ENCODE assay signal across 24 cellular contexts in genomic region chr9:87157366-87158031, GRCh38.
DNase-seq lines count a peak whose midpoint lies in the region; ATAC-seq, FAIRE-seq and TF ChIP-seq lines count a peak whose summit lies in the region.
"Had no signal": no experiment of that assay in that cellular context is flagged by ENCODE, and none has a peak within 500 bp of the region (broad histone marks: within the 10 kb centered on the region; RNA-seq: fewer than 3 reads in every experiment).

No MANE protein-coding gene starts in this region.

- no peak overlapping the region for H3K4me3 ChIP-seq in bronchial epithelial cell (ENCODE audit: low read depth, low read length)
- H3K4me3 ChIP-seq: cardiac muscle cell, dorsolateral prefrontal cortex, heart left ventricle, upper lobe of left lung had no signal

- no peaks in the 10 kb centered on the region for H3K36me3 ChIP-seq in bronchial epithelial cell (ENCODE audit: control insufficient read depth, insufficient read depth, low read length)
- H3K36me3 ChIP-seq: cardiac muscle cell, heart left ventricle, upper lobe of left lung had no signal

- FAIRE-seq in bronchial epithelial cell (lab: Jason Lieb, UNC) = no peak

- peaks cover 4% of the 10 kb centered on the region for H3K36me3 Mint-ChIP-seq in nephron (ENCODE audit: low read depth)
- H3K36me3 Mint-ChIP-seq: CD4-positive, CD25-positive, alpha-beta regulatory T cell; immature natural killer cell; naive thymus-derived CD8-positive, alpha-beta T cell; stimulated activated naive B cell treated with anti-CD40 and anti-IgM and Interleukin-4, amounts not matched to agents 10 μg/mL and 1 μg/mL and 100 μg/mL, for 72 hours had no signal

- H3K4me1 Mint-ChIP-seq in nephron = peaks cover 56% of the 10 kb centered on the region
- H3K4me1 Mint-ChIP-seq: CD4-positive, CD25-positive, alpha-beta regulatory T cell; immature natural killer cell; naive thymus-derived CD8-positive, alpha-beta T cell; stimulated activated naive B cell treated with anti-CD40 and anti-IgM and Interleukin-4, amounts not matched to agents 10 μg/mL and 1 μg/mL and 100 μg/mL, for 72 hours; T-helper 17 cell had no signal

- ATAC-seq in GM21515 (IDR thresholded peaks at IDR 0.05; ENCODE audit: unreplicated experiment) = no peak
- ATAC-seq: activated CD4-positive, CD25-positive, alpha-beta regulatory T cell treated with anti-CD3 and anti-CD28 coated beads, Interleukin-2, amount 50 U/mL, for 24 hours; esophagus mucosa; naive thymus-derived CD8-positive, alpha-beta T cell; stimulated activated naive B cell treated with anti-CD40 and anti-IgM and Interleukin-4, amounts not matched to agents 10 μg/mL and 1 μg/mL and 100 μg/mL, for 72 hours; T-helper 17 cell had no signal

- peaks cover 3% of the 10 kb centered on the region for H3K27me3 Mint-ChIP-seq in nephron (ENCODE audit: low read depth)
- H3K27me3 Mint-ChIP-seq: stimulated activated naive B cell treated with anti-CD40 and anti-IgM and Interleukin-4, amounts not matched to agents 10 μg/mL and 1 μg/mL and 100 μg/mL, for 72 hours had no signal

- no peaks in the 10 kb centered on the region for H3K27me3 ChIP-seq in bronchial epithelial cell (ENCODE audit: control insufficient read depth, insufficient read depth, low read length)
- H3K27me3 ChIP-seq: cardiac muscle cell, dorsolateral prefrontal cortex, heart left ventricle, upper lobe of left lung had no signal

- H3K27ac Mint-ChIP-seq in nephron = peak overlapping the region; percentile 49 to 96 (median 73)
- H3K27ac Mint-ChIP-seq: activated T-helper 1 cell treated with anti-CD3 and anti-CD28 coated beads, Interleukin-12 subunit alpha, Interleukin-12 subunit beta, Interleukin-2, Interleukin-4 antibody, amounts not matched to agents 30 ng/mL and 10 ng/mL and 1 ng/mL, durations not matched to agents 14 hours and 24 hours and 36 hours; CD4-positive, CD25-positive, alpha-beta regulatory T cell; immature natural killer cell; naive thymus-derived CD8-positive, alpha-beta T cell; stimulated activated naive B cell treated with anti-CD40 and anti-IgM and Interleukin-4, amounts not matched to agents 10 μg/mL and 1 μg/mL and 100 μg/mL, for 72 hours; T-helper 17 cell had no signal

- DNase-seq in AG08396 (ENCODE audit: low spot score) (peak; percentile 12), NCI-H2029 treated with DMSO at 0.1 percent for 48 hours (lab: John Stamatoyannopoulos, UW) (peak; percentile 21), bronchial epithelial cell (ENCODE audit: low read depth) (peak; percentile 18), hypothalamus (lab: John Stamatoyannopoulos, UW) (no peak)
- DNase-seq in activated effector memory CD4-positive, alpha-beta T cell treated with anti-CD3 and anti-CD28 coated beads, Interleukin-2, amount 50 U/mL, for 16 hours = no peak
- DNase-seq in stimulated activated CD4-positive, alpha-beta T cell treated with anti-CD3 and anti-CD28 coated beads, Interleukin-2, amount 100 ng/mL, for 48 hours = no peak
- DNase-seq: ACHN; activated CD8-positive, alpha-beta memory T cell treated with anti-CD3 and anti-CD28 coated beads for 24 hours; CD4-positive, CD25-positive, alpha-beta regulatory T cell; dorsolateral prefrontal cortex; heart left ventricle; immature natural killer cell; naive thymus-derived CD8-positive, alpha-beta T cell; NCI-H187; NCI-H524; stimulated activated naive B cell treated with anti-CD40 and anti-IgM and Interleukin-4, amounts not matched to agents 10 μg/mL and 1 μg/mL and 100 μg/mL, for 72 hours; T-helper 17 cell; upper lobe of left lung had no signal

- peaks cover 16% of the 10 kb centered on the region for H3K9me3 Mint-ChIP-seq in nephron
- H3K9me3 Mint-ChIP-seq: activated T-helper 1 cell treated with anti-CD3 and anti-CD28 coated beads, Interleukin-12 subunit alpha, Interleukin-12 subunit beta, Interleukin-2, Interleukin-4 antibody, amounts not matched to agents 30 ng/mL and 10 ng/mL and 1 ng/mL, durations not matched to agents 14 hours and 24 hours and 36 hours had no signal

- no peak for TF ChIP-seq CTCF in bronchial epithelial cell (IDR thresholded peaks at IDR 0.05; ENCODE audit: insufficient read depth, low read length, severe bottlenecking)
- no peak for TF ChIP-seq CTCF in nephron (IDR thresholded peaks at IDR 0.05; ENCODE audit: unreplicated experiment in 3 of 3)

- H3K4me3 Mint-ChIP-seq in nephron = no peak overlapping the region
- H3K4me3 Mint-ChIP-seq: activated T-helper 1 cell treated with anti-CD3 and anti-CD28 coated beads, Interleukin-12 subunit alpha, Interleukin-12 subunit beta, Interleukin-2, Interleukin-4 antibody, amounts not matched to agents 30 ng/mL and 10 ng/mL and 1 ng/mL, durations not matched to agents 14 hours and 24 hours and 36 hours; CD4-positive, CD25-positive, alpha-beta regulatory T cell; immature natural killer cell; naive thymus-derived CD8-positive, alpha-beta T cell; stimulated activated naive B cell treated with anti-CD40 and anti-IgM and Interleukin-4, amounts not matched to agents 10 μg/mL and 1 μg/mL and 100 μg/mL, for 72 hours; T-helper 17 cell had no signal

Comparison
In these comparisons a context has a peak if more than half of its experiments do, and no peak if none do; other contexts are left out.
1. DNase-seq: peak in AG08396 (single experiment), NCI-H2029 treated with DMSO at 0.1 percent for 48 hours (single experiment) and bronchial epithelial cell (single experiment); none in activated effector memory CD4-positive, alpha-beta T cell treated with anti-CD3 and anti-CD28 coated beads, Interleukin-2, amount 50 U/mL, for 16 hours (single experiment), hypothalamus (0 of 51) and stimulated activated CD4-positive, alpha-beta T cell treated with anti-CD3 and anti-CD28 coated beads, Interleukin-2, amount 100 ng/mL, for 48 hours (0 of 2).